8 cellular contexts compared by ENCODE assay signal in genomic region chr12:65881965-65882413, GRCh38. TPM values are rescaled to one million over a fixed set of nuclear protein-coding genes. Genes with fewer than 3 reads are reported as not detected.
DNase-seq lines count a peak whose midpoint lies in the region; ATAC-seq and TF ChIP-seq lines count a peak whose summit lies in the region.

No MANE protein-coding gene starts in this region.

- DNase-seq in HL-60 (ENCODE audit: low read depth in 1 of 2, low spot score in 1 of 2) = peak; percentile 59 to 67
- DNase-seq in cardiac fibroblast (ENCODE audit: low read depth in 2 of 2) = peak; percentile 61 to 96
- peak; percentile 68 to 93 for DNase-seq in left lung
- no peak for DNase-seq in stimulated activated naive CD8-positive, alpha-beta T cell treated with anti-CD3 and anti-CD28 coated beads, Interleukin-15, Interleukin-2, amounts not matched to agents 100 U/mL and 50 U/mL, for 24 hours
- no peak for DNase-seq in foreskin keratinocyte
- no peak for DNase-seq in NCI-H1417 (lab: John Stamatoyannopoulos, UW)
- DNase-seq in activated CD4-positive, alpha-beta T cell treated with anti-CD3 and anti-CD28 coated beads, Interleukin-2, amount 10 ng/mL, durations not matched to agents 7 days and 5 days = no peak
- no peak for DNase-seq in DMS 273 treated with DMSO at 0.1 percent for 48 hours (lab: John Stamatoyannopoulos, UW)

- H3K36me3 Mint-ChIP-seq in activated CD4-positive, alpha-beta T cell treated with anti-CD3 and anti-CD28 coated beads, Interleukin-2, amount 10 ng/mL, durations not matched to agents 7 days and 5 days (ENCODE audit: low read depth) = no peaks in the 10 kb centered on the region

- H3K4me1 ChIP-seq in left lung (peaks cover 0 to 41% of the 10 kb centered on the region in 2 donors), foreskin keratinocyte (peaks cover 23% of the 10 kb centered on the region)

- no peaks in the 10 kb centered on the region for H3K4me1 Mint-ChIP-seq in activated CD4-positive, alpha-beta T cell treated with anti-CD3 and anti-CD28 coated beads, Interleukin-2, amount 10 ng/mL, durations not matched to agents 7 days and 5 days

- no peak overlapping the region for H3K4me3 Mint-ChIP-seq in activated CD4-positive, alpha-beta T cell treated with anti-CD3 and anti-CD28 coated beads, Interleukin-2, amount 10 ng/mL, durations not matched to agents 7 days and 5 days

- H3K4me3 ChIP-seq in HL-60 (replicated peaks; ENCODE audit: insufficient read depth, low read length) = peak overlapping the region; percentile 46
- H3K4me3 ChIP-seq in cardiac fibroblast (replicated peaks in 1 of 2; ENCODE audit: low read depth in 2 of 2, low read length in 2 of 2) = peak overlapping the region in 1 of 2 donors; percentile 49
- H3K4me3 ChIP-seq in left lung = peak overlapping the region in 1 of 2 donors; percentile 33

- CTCF ChIA-PET in activated CD4-positive, alpha-beta T cell treated with anti-CD3 and anti-CD28 coated beads, Interleukin-2, amount 10 ng/mL, durations not matched to agents 7 days and 5 days (lab: Charles Lee) = interaction anchor here (1.6 kb wide), 1 partner anchor 11 kb away, joined by 3 read pairs; no protein-coding TSS in a partner anchor

- H3K27me3 Mint-ChIP-seq in activated CD4-positive, alpha-beta T cell treated with anti-CD3 and anti-CD28 coated beads, Interleukin-2, amount 10 ng/mL, durations not matched to agents 7 days and 5 days = peaks cover 46% of the 10 kb centered on the region

- H3K27ac Mint-ChIP-seq in activated CD4-positive, alpha-beta T cell treated with anti-CD3 and anti-CD28 coated beads, Interleukin-2, amount 10 ng/mL, durations not matched to agents 7 days and 5 days = no peak overlapping the region

- ATAC-seq in left lung = peak; percentile 76
- ATAC-seq in stimulated activated naive CD8-positive, alpha-beta T cell treated with anti-CD3 and anti-CD28 coated beads, Interleukin-15, Interleukin-2, amounts not matched to agents 100 U/mL and 50 U/mL, for 24 hours = peak; percentile 23
- no peak for ATAC-seq in foreskin keratinocyte

- H3K27ac ChIP-seq in HL-60 (replicated peaks) (no peak overlapping the region), left lung (peak overlapping the region; percentile 57 to 65), foreskin keratinocyte (no peak overlapping the region)

- H3K9me3 ChIP-seq in left lung = no peaks in the 10 kb centered on the region

- no peaks in the 10 kb centered on the region for H3K36me3 ChIP-seq in left lung

- intact Hi-C loops in left lung (cut with DNase I) = no loop called here

- TF ChIP-seq CTCF in HL-60 (IDR thresholded peaks at IDR 0.05; ENCODE audit: insufficient read depth, low read length) = peak; percentile 8
- peak; percentile 21 for TF ChIP-seq CTCF in cardiac fibroblast (IDR thresholded peaks at IDR 0.05; ENCODE audit: low read depth, low read length)
- TF ChIP-seq CTCF in left lung (IDR thresholded peaks at IDR 0.05) = no peak
- no peak for TF ChIP-seq CTCF in foreskin keratinocyte (conservative IDR thresholded peaks at IDR 0.05)

- no peaks in the 10 kb centered on the region for H3K9me3 Mint-ChIP-seq in activated CD4-positive, alpha-beta T cell treated with anti-CD3 and anti-CD28 coated beads, Interleukin-2, amount 10 ng/mL, durations not matched to agents 7 days and 5 days

- POLR2A ChIA-PET in activated CD4-positive, alpha-beta T cell treated with anti-CD3 and anti-CD28 coated beads, Interleukin-2, amount 10 ng/mL, durations not matched to agents 7 days and 5 days (lab: Charles Lee) = no interaction called here

- H3K27me3 ChIP-seq in HL-60 (ENCODE audit: insufficient read depth, poor library complexity, severe bottlenecking) (peaks cover 18% of the 10 kb centered on the region), left lung (peaks cover 0 to 34% of the 10 kb centered on the region in 2 donors), foreskin keratinocyte (no peaks in the 10 kb centered on the region)

RNA-seq across cellular contexts. Expression of gene HMGA2, which starts 57.7 kb away (rescaled TPM):
- under 1 TPM; 0.09 to 0.10 TPM for total RNA-seq in left lung
- total RNA-seq in foreskin keratinocyte = 113 and 163 TPM in 2 replicates
- 77.7 and 95.5 TPM in 2 replicates for polyA plus RNA-seq in foreskin keratinocyte
- total RNA-seq in activated CD4-positive, alpha-beta T cell treated with anti-CD3 and anti-CD28 coated beads, Interleukin-2, amount 10 ng/mL, durations not matched to agents 7 days and 5 days = not detected

Comparison
In these comparisons a context has a peak if more than half of its experiments do, and no peak if none do; other contexts are left out.
1. DNase-seq: peak in HL-60 (2 of 2), cardiac fibroblast (2 of 2) and left lung (2 of 2); none in stimulated activated naive CD8-positive, alpha-beta T cell treated with anti-CD3 and anti-CD28 coated beads, Interleukin-15, Interleukin-2, amounts not matched to agents 100 U/mL and 50 U/mL, for 24 hours (single experiment), foreskin keratinocyte (0 of 2), NCI-H1417 (0 of 3), activated CD4-positive, alpha-beta T cell treated with anti-CD3 and anti-CD28 coated beads, Interleukin-2, amount 10 ng/mL, durations not matched to agents 7 days and 5 days (single experiment) and DMS 273 treated with DMSO at 0.1 percent for 48 hours (single experiment).
2. H3K27ac ChIP-seq: peak in left lung (2 of 2); none in HL-60 (single experiment) and foreskin keratinocyte (single experiment).
3. CTCF ChIP-seq: peak in HL-60 (single experiment) and cardiac fibroblast (single experiment); none in left lung (0 of 2) and foreskin keratinocyte (single experiment).
4. RNA of gene HMGA2, which starts 57.7 kb away (total RNA-seq): 113 to 163 TPM in foreskin keratinocyte; 0.09 to 0.10 TPM in left lung and not detected in activated CD4-positive, alpha-beta T cell treated with anti-CD3 and anti-CD28 coated beads, Interleukin-2, amount 10 ng/mL, durations not matched to agents 7 days and 5 days; every median in the first group is over 100 times any median in the second.